In the genomic region with DNA sequence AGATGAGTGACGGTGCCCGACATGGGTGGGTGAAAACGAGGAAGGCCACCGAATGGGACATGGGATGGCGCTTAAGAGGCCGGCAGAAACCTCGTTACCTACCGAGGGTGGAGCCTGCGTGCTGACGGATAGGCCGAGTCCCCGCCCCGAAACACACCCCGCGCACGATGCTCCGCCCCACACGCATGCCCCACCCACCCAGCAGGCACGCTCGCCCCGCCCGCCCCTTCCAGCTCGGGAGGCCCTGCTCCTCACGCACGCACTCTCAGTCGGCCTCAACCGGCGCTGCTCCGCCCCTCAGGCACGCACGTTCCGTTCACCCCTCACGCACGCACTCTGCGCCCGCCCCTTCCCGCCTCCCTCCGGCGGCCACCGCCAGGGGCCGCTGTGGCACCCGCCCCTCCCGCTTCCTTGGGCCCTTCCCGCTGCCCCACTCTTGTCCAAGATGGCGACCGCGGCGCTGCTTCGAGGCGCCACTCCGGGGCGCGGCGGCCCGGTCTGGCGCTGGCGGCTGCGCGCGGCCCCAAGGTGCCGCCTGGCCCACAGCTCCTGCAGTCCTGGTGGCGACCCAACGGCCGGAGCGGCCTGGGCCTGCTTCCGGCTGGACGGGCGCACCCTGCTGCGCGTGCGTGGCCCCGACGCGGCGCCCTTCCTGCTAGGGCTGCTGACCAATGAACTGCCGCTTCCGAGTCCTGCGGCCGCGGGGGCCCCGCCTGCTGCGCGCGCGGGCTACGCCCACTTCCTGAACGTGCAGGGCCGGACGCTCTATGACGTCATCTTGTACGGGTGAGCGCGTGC, we compare ENCODE assay signal across 1 cellular context.
TF ChIP-seq lines count a peak whose summit lies in the region.

A gene (plus strand): TSS at position 433 of the 798 bp plus-strand sequence. CDS start 13 bp downstream, at position 446.

TF ChIP-seq in A549, 52 proteins besides CTCF, POLR2A, EP300 and RAD21 (continued from another document):
- TF ChIP-seq, protein P1, sequence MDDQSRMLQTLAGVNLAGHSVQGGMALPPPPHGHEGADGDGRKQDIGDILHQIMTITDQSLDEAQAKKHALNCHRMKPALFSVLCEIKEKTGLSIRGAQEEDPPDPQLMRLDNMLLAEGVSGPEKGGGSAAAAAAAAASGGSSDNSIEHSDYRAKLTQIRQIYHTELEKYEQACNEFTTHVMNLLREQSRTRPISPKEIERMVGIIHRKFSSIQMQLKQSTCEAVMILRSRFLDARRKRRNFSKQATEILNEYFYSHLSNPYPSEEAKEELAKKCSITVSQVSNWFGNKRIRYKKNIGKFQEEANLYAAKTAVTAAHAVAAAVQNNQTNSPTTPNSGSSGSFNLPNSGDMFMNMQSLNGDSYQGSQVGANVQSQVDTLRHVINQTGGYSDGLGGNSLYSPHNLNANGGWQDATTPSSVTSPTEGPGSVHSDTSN (IDR thresholded peaks at IDR 0.05): peak; percentile 57; the same call in 1 of the 2 replicates
- TF ChIP-seq FOSB (CRISPR knock-in tag; IDR thresholded peaks at IDR 0.05) (no peak), JUN (IDR thresholded peaks at IDR 0.05) (peak; percentile 89 to 99), HOXA7 (CRISPR knock-in tag; IDR thresholded peaks at IDR 0.05) (0 out of 2 replicates have a peak, but pooled peaks have one; percentile 58), ESRRA (IDR thresholded peaks at IDR 0.05; ENCODE audit: borderline replicate concordance, low read length) (no peak), TFCP2L1 (CRISPR knock-in tag; IDR thresholded peaks at IDR 0.05) (no peak; the same call in 1 of the 2 replicates), MAZ (IDR thresholded peaks at IDR 0.05; ENCODE audit: borderline replicate concordance, low read depth, low read length) (peak; percentile 91), HDAC2 (IDR thresholded peaks at IDR 0.05) (no peak), CBX8 (IDR thresholded peaks at IDR 0.05) (no peak), RFX5 (IDR thresholded peaks at IDR 0.05) (peak; percentile 64), ZFP36 (IDR thresholded peaks at IDR 0.05; ENCODE audit: borderline replicate concordance, partially characterized antibody) (no peak), ZSCAN20 (CRISPR knock-in tag; IDR thresholded peaks at IDR 0.05) (no peak), CHD4 (IDR thresholded peaks at IDR 0.05; ENCODE audit: borderline replicate concordance) (no peak), JUNB (IDR thresholded peaks at IDR 0.05) (no peak), HOXB13 (CRISPR knock-in tag; IDR thresholded peaks at IDR 0.05; ENCODE audit: low read depth) (no peak), ZC3H11A (IDR thresholded peaks at IDR 0.05) (no peak), ZNF302 (CRISPR knock-in tag; IDR thresholded peaks at IDR 0.05) (no peak), BHLHE40 (IDR thresholded peaks at IDR 0.05; ENCODE audit: low read depth, low read length) (peak; percentile 93), RCOR1 (IDR thresholded peaks at IDR 0.05; ENCODE audit: low read depth, low read length) (no peak), CBX2 (IDR thresholded peaks at IDR 0.05; ENCODE audit: borderline replicate concordance, low read depth) (no peak), TP53 (CRISPR knock-in tag; IDR thresholded peaks at IDR 0.05) (peak; percentile 93; the same call in 1 of the 2 replicates), KDM1A (IDR thresholded peaks at IDR 0.05; ENCODE audit: low read depth) (no peak)
- TF ChIP-seq, protein P2, sequence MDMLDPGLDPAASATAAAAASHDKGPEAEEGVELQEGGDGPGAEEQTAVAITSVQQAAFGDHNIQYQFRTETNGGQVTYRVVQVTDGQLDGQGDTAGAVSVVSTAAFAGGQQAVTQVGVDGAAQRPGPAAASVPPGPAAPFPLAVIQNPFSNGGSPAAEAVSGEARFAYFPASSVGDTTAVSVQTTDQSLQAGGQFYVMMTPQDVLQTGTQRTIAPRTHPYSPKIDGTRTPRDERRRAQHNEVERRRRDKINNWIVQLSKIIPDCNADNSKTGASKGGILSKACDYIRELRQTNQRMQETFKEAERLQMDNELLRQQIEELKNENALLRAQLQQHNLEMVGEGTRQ (IDR thresholded peaks at IDR 0.05): no peak
- TF ChIP-seq, protein P3, sequence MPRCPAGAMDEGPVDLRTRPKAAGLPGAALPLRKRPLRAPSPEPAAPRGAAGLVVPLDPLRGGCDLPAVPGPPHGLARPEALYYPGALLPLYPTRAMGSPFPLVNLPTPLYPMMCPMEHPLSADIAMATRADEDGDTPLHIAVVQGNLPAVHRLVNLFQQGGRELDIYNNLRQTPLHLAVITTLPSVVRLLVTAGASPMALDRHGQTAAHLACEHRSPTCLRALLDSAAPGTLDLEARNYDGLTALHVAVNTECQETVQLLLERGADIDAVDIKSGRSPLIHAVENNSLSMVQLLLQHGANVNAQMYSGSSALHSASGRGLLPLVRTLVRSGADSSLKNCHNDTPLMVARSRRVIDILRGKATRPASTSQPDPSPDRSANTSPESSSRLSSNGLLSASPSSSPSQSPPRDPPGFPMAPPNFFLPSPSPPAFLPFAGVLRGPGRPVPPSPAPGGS (IDR thresholded peaks at IDR 0.05): peak; percentile 96
- TF ChIP-seq, protein P4, sequence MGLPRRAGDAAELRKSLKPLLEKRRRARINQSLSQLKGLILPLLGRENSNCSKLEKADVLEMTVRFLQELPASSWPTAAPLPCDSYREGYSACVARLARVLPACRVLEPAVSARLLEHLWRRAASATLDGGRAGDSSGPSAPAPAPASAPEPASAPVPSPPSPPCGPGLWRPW (IDR thresholded peaks at IDR 0.05): no peak
- TF ChIP-seq, protein P5, sequence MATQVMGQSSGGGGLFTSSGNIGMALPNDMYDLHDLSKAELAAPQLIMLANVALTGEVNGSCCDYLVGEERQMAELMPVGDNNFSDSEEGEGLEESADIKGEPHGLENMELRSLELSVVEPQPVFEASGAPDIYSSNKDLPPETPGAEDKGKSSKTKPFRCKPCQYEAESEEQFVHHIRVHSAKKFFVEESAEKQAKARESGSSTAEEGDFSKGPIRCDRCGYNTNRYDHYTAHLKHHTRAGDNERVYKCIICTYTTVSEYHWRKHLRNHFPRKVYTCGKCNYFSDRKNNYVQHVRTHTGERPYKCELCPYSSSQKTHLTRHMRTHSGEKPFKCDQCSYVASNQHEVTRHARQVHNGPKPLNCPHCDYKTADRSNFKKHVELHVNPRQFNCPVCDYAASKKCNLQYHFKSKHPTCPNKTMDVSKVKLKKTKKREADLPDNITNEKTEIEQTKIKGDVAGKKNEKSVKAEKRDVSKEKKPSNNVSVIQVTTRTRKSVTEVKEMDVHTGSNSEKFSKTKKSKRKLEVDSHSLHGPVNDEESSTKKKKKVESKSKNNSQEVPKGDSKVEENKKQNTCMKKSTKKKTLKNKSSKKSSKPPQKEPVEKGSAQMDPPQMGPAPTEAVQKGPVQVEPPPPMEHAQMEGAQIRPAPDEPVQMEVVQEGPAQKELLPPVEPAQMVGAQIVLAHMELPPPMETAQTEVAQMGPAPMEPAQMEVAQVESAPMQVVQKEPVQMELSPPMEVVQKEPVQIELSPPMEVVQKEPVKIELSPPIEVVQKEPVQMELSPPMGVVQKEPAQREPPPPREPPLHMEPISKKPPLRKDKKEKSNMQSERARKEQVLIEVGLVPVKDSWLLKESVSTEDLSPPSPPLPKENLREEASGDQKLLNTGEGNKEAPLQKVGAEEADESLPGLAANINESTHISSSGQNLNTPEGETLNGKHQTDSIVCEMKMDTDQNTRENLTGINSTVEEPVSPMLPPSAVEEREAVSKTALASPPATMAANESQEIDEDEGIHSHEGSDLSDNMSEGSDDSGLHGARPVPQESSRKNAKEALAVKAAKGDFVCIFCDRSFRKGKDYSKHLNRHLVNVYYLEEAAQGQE (IDR thresholded peaks at IDR 0.05): no peak
- TF ChIP-seq, protein P6, sequence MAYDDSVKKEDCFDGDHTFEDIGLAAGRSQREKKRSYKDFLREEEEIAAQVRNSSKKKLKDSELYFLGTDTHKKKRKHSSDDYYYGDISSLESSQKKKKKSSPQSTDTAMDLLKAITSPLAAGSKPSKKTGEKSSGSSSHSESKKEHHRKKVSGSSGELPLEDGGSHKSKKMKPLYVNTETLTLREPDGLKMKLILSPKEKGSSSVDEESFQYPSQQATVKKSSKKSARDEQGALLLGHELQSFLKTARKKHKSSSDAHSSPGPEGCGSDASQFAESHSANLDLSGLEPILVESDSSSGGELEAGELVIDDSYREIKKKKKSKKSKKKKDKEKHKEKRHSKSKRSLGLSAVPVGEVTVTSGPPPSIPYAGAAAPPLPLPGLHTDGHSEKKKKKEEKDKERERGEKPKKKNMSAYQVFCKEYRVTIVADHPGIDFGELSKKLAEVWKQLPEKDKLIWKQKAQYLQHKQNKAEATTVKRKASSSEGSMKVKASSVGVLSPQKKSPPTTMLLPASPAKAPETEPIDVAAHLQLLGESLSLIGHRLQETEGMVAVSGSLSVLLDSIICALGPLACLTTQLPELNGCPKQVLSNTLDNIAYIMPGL (CRISPR knock-in tag; IDR thresholded peaks at IDR 0.05; ENCODE audit: borderline replicate concordance): peak; percentile 22; the same call in 1 of the 2 replicates
- TF ChIP-seq, protein P7, sequence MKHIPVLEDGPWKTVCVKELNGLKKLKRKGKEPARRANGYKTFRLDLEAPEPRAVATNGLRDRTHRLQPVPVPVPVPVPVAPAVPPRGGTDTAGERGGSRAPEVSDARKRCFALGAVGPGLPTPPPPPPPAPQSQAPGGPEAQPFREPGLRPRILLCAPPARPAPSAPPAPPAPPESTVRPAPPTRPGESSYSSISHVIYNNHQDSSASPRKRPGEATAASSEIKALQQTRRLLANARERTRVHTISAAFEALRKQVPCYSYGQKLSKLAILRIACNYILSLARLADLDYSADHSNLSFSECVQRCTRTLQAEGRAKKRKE (CRISPR knock-in tag; IDR thresholded peaks at IDR 0.05; ENCODE audit: low read depth): no peak
